In the genomic region with DNA sequence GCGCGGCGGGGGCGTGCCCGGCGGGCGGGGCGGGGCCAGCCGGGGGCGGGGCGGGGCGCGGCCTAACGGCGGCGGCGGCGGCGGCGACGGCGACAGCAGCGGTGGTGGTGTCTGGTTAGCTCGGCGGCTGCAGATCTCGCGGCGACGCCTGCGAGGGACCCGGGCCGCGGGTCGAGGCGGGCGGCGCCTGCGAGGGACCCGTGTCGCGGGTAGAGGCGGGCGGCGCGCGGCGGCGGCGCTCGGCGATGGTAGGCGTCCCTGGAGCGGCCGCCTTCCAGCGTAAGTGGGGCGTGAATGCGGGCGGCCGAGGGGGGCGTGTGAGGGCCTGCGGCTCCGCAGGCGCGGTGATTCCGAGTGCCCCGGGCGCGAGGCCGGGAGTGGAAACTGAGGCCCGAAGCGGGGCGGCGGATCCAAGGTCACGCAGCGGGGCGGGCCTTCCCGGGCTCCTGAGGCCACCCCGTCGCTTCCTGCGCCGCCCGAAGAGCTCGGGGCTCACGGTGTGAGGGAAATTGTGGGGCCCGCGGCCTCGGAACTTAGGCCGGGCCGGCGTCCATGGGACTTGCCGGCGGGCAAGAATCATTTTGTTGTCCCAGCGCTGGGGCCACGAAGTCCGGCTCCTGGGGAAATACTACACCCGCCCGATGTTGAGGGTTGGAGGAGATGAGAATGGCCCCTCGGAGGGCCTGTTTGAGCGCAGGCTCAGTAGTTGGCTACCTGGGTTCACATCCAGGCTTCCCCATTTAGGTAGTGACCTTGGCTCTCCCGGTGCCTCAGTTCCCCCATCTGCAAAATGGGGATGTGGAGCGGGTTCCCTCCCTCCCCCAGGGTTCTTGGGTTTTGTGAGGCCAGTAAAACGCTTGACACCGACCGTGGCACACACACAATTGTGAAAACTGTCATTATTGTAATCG, we compare ENCODE assay signal across 1 cellular context.
TF ChIP-seq lines count a peak whose summit lies in the region.

Gene CBFA2T2, plus strand, starts transcription at position 74 of the 911 bp plus-strand sequence. Its CDS starts 172 bp downstream, at position 246.

TF ChIP-seq in HepG2, 621 proteins besides CTCF, POLR2A, EP300 and RAD21 (continued from another document and continues in another):
- TF ChIP-seq AHDC1 (CRISPR knock-in tag; IDR thresholded peaks at IDR 0.05; ENCODE audit: borderline replicate concordance): no peak; the same call in none of the 2 replicates
- TF ChIP-seq ESRRA (CRISPR knock-in tag; IDR thresholded peaks at IDR 0.05; ENCODE audit: low read depth): peak; percentile 76
- TF ChIP-seq ZNF232 (CRISPR knock-in tag; IDR thresholded peaks at IDR 0.05; ENCODE audit: borderline replicate concordance): peak; percentile 30; the same call in 1 of the 2 replicates
- TF ChIP-seq, protein P1, sequence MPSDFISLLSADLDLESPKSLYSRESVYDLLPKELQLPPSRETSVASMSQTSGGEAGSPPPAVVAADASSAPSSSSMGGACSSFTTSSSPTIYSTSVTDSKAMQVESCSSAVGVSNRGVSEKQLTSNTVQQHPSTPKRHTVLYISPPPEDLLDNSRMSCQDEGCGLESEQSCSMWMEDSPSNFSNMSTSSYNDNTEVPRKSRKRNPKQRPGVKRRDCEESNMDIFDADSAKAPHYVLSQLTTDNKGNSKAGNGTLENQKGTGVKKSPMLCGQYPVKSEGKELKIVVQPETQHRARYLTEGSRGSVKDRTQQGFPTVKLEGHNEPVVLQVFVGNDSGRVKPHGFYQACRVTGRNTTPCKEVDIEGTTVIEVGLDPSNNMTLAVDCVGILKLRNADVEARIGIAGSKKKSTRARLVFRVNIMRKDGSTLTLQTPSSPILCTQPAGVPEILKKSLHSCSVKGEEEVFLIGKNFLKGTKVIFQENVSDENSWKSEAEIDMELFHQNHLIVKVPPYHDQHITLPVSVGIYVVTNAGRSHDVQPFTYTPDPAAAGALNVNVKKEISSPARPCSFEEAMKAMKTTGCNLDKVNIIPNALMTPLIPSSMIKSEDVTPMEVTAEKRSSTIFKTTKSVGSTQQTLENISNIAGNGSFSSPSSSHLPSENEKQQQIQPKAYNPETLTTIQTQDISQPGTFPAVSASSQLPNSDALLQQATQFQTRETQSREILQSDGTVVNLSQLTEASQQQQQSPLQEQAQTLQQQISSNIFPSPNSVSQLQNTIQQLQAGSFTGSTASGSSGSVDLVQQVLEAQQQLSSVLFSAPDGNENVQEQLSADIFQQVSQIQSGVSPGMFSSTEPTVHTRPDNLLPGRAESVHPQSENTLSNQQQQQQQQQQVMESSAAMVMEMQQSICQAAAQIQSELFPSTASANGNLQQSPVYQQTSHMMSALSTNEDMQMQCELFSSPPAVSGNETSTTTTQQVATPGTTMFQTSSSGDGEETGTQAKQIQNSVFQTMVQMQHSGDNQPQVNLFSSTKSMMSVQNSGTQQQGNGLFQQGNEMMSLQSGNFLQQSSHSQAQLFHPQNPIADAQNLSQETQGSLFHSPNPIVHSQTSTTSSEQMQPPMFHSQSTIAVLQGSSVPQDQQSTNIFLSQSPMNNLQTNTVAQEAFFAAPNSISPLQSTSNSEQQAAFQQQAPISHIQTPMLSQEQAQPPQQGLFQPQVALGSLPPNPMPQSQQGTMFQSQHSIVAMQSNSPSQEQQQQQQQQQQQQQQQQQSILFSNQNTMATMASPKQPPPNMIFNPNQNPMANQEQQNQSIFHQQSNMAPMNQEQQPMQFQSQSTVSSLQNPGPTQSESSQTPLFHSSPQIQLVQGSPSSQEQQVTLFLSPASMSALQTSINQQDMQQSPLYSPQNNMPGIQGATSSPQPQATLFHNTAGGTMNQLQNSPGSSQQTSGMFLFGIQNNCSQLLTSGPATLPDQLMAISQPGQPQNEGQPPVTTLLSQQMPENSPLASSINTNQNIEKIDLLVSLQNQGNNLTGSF (CRISPR knock-in tag; IDR thresholded peaks at IDR 0.05): peak; percentile 88
- TF ChIP-seq CSRNP2 (CRISPR knock-in tag; conservative IDR thresholded peaks at IDR 0.05; ENCODE audit: low read depth): 0 out of 2 replicates have a peak, but pooled peaks have one; percentile 56
- TF ChIP-seq, protein P2, sequence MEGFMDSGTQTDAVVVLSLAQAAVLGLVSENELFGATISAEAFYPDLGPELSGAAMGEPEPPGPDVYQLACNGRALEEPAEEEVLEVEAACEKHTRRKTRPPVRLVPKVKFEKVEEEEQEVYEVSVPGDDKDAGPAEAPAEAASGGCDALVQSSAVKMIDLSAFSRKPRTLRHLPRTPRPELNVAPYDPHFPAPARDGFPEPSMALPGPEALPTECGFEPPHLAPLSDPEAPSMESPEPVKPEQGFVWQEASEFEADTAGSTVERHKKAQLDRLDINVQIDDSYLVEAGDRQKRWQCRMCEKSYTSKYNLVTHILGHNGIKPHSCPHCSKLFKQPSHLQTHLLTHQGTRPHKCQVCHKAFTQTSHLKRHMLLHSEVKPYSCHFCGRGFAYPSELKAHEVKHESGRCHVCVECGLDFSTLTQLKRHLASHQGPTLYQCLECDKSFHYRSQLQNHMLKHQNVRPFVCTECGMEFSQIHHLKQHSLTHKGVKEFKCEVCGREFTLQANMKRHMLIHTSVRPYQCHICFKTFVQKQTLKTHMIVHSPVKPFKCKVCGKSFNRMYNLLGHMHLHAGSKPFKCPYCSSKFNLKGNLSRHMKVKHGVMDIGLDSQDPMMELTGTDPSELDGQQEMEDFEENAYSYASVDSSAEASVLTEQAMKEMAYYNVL (CRISPR knock-in tag; IDR thresholded peaks at IDR 0.05; ENCODE audit: borderline replicate concordance): peak; percentile 57; the same call in 1 of the 2 replicates
- TF ChIP-seq, protein P3, sequence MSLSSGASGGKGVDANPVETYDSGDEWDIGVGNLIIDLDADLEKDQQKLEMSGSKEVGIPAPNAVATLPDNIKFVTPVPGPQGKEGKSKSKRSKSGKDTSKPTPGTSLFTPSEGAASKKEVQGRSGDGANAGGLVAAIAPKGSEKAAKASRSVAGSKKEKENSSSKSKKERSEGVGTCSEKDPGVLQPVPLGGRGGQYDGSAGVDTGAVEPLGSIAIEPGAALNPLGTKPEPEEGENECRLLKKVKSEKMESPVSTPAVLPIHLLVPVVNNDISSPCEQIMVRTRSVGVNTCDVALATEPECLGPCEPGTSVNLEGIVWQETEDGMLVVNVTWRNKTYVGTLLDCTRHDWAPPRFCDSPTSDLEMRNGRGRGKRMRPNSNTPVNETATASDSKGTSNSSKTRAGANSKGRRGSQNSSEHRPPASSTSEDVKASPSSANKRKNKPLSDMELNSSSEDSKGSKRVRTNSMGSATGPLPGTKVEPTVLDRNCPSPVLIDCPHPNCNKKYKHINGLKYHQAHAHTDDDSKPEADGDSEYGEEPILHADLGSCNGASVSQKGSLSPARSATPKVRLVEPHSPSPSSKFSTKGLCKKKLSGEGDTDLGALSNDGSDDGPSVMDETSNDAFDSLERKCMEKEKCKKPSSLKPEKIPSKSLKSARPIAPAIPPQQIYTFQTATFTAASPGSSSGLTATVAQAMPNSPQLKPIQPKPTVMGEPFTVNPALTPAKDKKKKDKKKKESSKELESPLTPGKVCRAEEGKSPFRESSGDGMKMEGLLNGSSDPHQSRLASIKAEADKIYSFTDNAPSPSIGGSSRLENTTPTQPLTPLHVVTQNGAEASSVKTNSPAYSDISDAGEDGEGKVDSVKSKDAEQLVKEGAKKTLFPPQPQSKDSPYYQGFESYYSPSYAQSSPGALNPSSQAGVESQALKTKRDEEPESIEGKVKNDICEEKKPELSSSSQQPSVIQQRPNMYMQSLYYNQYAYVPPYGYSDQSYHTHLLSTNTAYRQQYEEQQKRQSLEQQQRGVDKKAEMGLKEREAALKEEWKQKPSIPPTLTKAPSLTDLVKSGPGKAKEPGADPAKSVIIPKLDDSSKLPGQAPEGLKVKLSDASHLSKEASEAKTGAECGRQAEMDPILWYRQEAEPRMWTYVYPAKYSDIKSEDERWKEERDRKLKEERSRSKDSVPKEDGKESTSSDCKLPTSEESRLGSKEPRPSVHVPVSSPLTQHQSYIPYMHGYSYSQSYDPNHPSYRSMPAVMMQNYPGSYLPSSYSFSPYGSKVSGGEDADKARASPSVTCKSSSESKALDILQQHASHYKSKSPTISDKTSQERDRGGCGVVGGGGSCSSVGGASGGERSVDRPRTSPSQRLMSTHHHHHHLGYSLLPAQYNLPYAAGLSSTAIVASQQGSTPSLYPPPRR (CRISPR knock-in tag; IDR thresholded peaks at IDR 0.05; ENCODE audit: borderline replicate concordance): peak; percentile 16; the same call in 1 of the 2 replicates
- TF ChIP-seq ZNF878 (CRISPR knock-in tag; IDR thresholded peaks at IDR 0.05): no peak
- TF ChIP-seq NBN (conservative IDR thresholded peaks at IDR 0.05): no peak
- TF ChIP-seq SNAPC2 (CRISPR knock-in tag; IDR thresholded peaks at IDR 0.05): peak; percentile 72; the same call in 1 of the 2 replicates
- TF ChIP-seq ZBTB7B (CRISPR knock-in tag; IDR thresholded peaks at IDR 0.05): peak; percentile 89
- peak; percentile 72; the same call in 1 of the 2 replicates for TF ChIP-seq ZNF841 (CRISPR knock-in tag; IDR thresholded peaks at IDR 0.05; ENCODE audit: borderline replicate concordance)
- TF ChIP-seq ZNF747 (CRISPR knock-in tag; IDR thresholded peaks at IDR 0.05; ENCODE audit: borderline replicate concordance): peak; percentile 56; the same call in 1 of the 2 replicates
- TF ChIP-seq ZNF296 (CRISPR knock-in tag; conservative IDR thresholded peaks at IDR 0.05): no peak
- TF ChIP-seq, protein P4, sequence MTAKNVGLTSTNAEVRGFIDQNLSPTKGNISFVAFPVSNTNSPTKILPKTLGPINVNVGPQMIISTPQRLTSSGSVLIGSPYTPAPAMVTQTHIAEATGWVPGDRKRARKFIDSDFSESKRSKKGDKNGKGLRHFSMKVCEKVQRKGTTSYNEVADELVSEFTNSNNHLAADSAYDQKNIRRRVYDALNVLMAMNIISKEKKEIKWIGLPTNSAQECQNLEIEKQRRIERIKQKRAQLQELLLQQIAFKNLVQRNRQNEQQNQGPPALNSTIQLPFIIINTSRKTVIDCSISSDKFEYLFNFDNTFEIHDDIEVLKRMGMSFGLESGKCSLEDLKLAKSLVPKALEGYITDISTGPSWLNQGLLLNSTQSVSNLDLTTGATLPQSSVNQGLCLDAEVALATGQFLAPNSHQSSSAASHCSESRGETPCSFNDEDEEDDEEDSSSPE (CRISPR knock-in tag; IDR thresholded peaks at IDR 0.05): 0 out of 2 replicates have a peak, but pooled peaks have one; percentile 33
- TF ChIP-seq, protein P5, sequence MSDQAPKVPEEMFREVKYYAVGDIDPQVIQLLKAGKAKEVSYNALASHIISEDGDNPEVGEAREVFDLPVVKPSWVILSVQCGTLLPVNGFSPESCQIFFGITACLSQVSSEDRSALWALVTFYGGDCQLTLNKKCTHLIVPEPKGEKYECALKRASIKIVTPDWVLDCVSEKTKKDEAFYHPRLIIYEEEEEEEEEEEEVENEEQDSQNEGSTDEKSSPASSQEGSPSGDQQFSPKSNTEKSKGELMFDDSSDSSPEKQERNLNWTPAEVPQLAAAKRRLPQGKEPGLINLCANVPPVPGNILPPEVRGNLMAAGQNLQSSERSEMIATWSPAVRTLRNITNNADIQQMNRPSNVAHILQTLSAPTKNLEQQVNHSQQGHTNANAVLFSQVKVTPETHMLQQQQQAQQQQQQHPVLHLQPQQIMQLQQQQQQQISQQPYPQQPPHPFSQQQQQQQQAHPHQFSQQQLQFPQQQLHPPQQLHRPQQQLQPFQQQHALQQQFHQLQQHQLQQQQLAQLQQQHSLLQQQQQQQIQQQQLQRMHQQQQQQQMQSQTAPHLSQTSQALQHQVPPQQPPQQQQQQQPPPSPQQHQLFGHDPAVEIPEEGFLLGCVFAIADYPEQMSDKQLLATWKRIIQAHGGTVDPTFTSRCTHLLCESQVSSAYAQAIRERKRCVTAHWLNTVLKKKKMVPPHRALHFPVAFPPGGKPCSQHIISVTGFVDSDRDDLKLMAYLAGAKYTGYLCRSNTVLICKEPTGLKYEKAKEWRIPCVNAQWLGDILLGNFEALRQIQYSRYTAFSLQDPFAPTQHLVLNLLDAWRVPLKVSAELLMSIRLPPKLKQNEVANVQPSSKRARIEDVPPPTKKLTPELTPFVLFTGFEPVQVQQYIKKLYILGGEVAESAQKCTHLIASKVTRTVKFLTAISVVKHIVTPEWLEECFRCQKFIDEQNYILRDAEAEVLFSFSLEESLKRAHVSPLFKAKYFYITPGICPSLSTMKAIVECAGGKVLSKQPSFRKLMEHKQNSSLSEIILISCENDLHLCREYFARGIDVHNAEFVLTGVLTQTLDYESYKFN (CRISPR knock-in tag; conservative IDR thresholded peaks at IDR 0.05): 0 out of 2 replicates have a peak, but pooled peaks have one; percentile 3
- TF ChIP-seq EEA1 (CRISPR knock-in tag; IDR thresholded peaks at IDR 0.05; ENCODE audit: borderline replicate concordance): peak; percentile 18; the same call in 1 of the 2 replicates
- TF ChIP-seq GATAD1 (CRISPR knock-in tag; IDR thresholded peaks at IDR 0.05): 0 out of 2 replicates have a peak, but pooled peaks have one; percentile 19
